In the genomic region with DNA sequence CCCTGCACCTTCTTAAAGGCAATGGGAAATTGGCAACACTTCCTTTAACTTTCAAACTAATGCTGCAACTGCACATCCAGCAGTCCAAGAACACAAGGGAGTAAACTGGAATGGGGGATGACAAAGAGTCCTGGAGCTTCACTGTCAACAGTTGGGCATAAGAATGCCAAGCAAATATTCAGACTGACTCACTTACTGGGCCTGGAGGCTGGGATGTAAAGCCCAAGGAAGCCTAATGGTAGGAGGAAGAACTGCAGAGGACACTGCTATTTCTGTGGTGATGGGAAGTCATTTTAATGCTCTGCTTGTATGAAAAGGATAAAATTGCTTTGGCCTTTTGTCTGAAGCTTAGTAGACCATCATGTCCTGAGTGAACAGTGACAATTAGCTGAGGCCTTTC, we compare ENCODE assay signal across 2 cellular contexts.
TF ChIP-seq lines count a peak whose summit lies in the region.

No MANE protein-coding gene starts in this region.

TF ChIP-seq in A549, 52 proteins besides CTCF, POLR2A, EP300 and RAD21 (continued from another document):
- TF ChIP-seq, protein P1, sequence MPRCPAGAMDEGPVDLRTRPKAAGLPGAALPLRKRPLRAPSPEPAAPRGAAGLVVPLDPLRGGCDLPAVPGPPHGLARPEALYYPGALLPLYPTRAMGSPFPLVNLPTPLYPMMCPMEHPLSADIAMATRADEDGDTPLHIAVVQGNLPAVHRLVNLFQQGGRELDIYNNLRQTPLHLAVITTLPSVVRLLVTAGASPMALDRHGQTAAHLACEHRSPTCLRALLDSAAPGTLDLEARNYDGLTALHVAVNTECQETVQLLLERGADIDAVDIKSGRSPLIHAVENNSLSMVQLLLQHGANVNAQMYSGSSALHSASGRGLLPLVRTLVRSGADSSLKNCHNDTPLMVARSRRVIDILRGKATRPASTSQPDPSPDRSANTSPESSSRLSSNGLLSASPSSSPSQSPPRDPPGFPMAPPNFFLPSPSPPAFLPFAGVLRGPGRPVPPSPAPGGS (IDR thresholded peaks at IDR 0.05) = no peak
- TF ChIP-seq HOXB5 (CRISPR knock-in tag; IDR thresholded peaks at IDR 0.05) (no peak), HOXA7 (CRISPR knock-in tag; IDR thresholded peaks at IDR 0.05) (no peak), ZC3H11A (IDR thresholded peaks at IDR 0.05) (no peak), EHMT2 (IDR thresholded peaks at IDR 0.05; ENCODE audit: low read depth) (no peak), NPAS2 (CRISPR knock-in tag; IDR thresholded peaks at IDR 0.05; ENCODE audit: borderline replicate concordance) (no peak), MYC (IDR thresholded peaks at IDR 0.05; ENCODE audit: borderline replicate concordance, low read length) (no peak), GATA3 (IDR thresholded peaks at IDR 0.05; ENCODE audit: borderline replicate concordance) (no peak)

TF ChIP-seq in SK-N-SH, 30 proteins besides CTCF, POLR2A, EP300 and RAD21 (continued from another document):
- TF ChIP-seq, protein P2, sequence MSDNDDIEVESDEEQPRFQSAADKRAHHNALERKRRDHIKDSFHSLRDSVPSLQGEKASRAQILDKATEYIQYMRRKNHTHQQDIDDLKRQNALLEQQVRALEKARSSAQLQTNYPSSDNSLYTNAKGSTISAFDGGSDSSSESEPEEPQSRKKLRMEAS (IDR thresholded peaks at IDR 0.05; ENCODE audit: low read depth) = no peak
- no peak for TF ChIP-seq RFX5 (IDR thresholded peaks at IDR 0.05; ENCODE audit: low read length)
- no peak for TF ChIP-seq FOXM1 (IDR thresholded peaks at IDR 0.05; ENCODE audit: low read depth)
- TF ChIP-seq MEF2A (IDR thresholded peaks at IDR 0.05; ENCODE audit: borderline replicate concordance, low read depth) = no peak
- TF ChIP-seq, protein P3, sequence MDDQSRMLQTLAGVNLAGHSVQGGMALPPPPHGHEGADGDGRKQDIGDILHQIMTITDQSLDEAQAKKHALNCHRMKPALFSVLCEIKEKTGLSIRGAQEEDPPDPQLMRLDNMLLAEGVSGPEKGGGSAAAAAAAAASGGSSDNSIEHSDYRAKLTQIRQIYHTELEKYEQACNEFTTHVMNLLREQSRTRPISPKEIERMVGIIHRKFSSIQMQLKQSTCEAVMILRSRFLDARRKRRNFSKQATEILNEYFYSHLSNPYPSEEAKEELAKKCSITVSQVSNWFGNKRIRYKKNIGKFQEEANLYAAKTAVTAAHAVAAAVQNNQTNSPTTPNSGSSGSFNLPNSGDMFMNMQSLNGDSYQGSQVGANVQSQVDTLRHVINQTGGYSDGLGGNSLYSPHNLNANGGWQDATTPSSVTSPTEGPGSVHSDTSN (IDR thresholded peaks at IDR 0.05) = no peak
- no peak for TF ChIP-seq JUND (IDR thresholded peaks at IDR 0.05)
- TF ChIP-seq RCOR1 (IDR thresholded peaks at IDR 0.05; ENCODE audit: low read length) = no peak
